ENCODE assay signal across 1 cellular context in the genomic region with DNA sequence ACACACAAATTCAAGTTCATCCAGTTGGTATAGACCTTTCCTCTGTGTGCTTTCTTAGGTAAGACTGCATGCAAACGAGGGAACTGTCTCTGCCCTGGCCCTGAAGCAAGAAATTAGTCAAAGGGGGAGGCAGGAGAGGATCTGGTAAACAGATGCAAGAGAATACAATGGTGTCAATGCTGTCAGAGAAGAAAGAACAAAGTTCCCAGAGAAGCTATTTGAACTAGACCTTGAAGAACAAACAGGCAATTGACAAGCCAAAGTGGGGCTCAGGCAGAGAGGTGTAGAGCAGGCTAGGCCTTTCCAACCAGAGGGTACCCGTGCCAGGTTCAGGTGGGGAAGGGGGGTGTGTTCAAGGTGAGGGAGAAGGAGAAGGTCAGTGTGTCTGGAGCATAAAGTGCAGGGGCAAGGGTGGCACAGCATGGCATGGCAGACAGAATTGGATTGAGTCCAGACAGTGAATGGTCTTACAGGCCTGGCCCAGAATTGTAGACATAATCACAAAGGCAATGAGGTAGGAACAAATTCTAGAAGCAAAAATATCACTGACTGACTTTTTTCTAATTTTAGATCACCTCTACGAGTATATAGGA.
TF ChIP-seq lines count a peak whose summit lies in the region.

No MANE protein-coding gene starts in this region.

TF ChIP-seq in H1, 55 proteins besides CTCF, POLR2A, EP300 and RAD21 (continued from another document):
- no peak for TF ChIP-seq SP4 (IDR thresholded peaks at IDR 0.05; ENCODE audit: low read length)
- TF ChIP-seq TBP (IDR thresholded peaks at IDR 0.05; ENCODE audit: low read depth, low read length): no peak
- TF ChIP-seq CEBPB (IDR thresholded peaks at IDR 0.05; ENCODE audit: low read depth, low read length): no peak
- no peak for TF ChIP-seq EGR1 (IDR thresholded peaks at IDR 0.05; ENCODE audit: borderline replicate concordance, low read depth, low read length)
- TF ChIP-seq PHF8 (conservative IDR thresholded peaks at IDR 0.05; ENCODE audit: low read depth, low read length): no peak
- TF ChIP-seq TEAD4 (IDR thresholded peaks at IDR 0.05; ENCODE audit: low read depth, low read length): no peak
- TF ChIP-seq GTF2F1 (IDR thresholded peaks at IDR 0.05; ENCODE audit: borderline replicate concordance, low read depth, low read length): no peak
- TF ChIP-seq, protein P1, sequence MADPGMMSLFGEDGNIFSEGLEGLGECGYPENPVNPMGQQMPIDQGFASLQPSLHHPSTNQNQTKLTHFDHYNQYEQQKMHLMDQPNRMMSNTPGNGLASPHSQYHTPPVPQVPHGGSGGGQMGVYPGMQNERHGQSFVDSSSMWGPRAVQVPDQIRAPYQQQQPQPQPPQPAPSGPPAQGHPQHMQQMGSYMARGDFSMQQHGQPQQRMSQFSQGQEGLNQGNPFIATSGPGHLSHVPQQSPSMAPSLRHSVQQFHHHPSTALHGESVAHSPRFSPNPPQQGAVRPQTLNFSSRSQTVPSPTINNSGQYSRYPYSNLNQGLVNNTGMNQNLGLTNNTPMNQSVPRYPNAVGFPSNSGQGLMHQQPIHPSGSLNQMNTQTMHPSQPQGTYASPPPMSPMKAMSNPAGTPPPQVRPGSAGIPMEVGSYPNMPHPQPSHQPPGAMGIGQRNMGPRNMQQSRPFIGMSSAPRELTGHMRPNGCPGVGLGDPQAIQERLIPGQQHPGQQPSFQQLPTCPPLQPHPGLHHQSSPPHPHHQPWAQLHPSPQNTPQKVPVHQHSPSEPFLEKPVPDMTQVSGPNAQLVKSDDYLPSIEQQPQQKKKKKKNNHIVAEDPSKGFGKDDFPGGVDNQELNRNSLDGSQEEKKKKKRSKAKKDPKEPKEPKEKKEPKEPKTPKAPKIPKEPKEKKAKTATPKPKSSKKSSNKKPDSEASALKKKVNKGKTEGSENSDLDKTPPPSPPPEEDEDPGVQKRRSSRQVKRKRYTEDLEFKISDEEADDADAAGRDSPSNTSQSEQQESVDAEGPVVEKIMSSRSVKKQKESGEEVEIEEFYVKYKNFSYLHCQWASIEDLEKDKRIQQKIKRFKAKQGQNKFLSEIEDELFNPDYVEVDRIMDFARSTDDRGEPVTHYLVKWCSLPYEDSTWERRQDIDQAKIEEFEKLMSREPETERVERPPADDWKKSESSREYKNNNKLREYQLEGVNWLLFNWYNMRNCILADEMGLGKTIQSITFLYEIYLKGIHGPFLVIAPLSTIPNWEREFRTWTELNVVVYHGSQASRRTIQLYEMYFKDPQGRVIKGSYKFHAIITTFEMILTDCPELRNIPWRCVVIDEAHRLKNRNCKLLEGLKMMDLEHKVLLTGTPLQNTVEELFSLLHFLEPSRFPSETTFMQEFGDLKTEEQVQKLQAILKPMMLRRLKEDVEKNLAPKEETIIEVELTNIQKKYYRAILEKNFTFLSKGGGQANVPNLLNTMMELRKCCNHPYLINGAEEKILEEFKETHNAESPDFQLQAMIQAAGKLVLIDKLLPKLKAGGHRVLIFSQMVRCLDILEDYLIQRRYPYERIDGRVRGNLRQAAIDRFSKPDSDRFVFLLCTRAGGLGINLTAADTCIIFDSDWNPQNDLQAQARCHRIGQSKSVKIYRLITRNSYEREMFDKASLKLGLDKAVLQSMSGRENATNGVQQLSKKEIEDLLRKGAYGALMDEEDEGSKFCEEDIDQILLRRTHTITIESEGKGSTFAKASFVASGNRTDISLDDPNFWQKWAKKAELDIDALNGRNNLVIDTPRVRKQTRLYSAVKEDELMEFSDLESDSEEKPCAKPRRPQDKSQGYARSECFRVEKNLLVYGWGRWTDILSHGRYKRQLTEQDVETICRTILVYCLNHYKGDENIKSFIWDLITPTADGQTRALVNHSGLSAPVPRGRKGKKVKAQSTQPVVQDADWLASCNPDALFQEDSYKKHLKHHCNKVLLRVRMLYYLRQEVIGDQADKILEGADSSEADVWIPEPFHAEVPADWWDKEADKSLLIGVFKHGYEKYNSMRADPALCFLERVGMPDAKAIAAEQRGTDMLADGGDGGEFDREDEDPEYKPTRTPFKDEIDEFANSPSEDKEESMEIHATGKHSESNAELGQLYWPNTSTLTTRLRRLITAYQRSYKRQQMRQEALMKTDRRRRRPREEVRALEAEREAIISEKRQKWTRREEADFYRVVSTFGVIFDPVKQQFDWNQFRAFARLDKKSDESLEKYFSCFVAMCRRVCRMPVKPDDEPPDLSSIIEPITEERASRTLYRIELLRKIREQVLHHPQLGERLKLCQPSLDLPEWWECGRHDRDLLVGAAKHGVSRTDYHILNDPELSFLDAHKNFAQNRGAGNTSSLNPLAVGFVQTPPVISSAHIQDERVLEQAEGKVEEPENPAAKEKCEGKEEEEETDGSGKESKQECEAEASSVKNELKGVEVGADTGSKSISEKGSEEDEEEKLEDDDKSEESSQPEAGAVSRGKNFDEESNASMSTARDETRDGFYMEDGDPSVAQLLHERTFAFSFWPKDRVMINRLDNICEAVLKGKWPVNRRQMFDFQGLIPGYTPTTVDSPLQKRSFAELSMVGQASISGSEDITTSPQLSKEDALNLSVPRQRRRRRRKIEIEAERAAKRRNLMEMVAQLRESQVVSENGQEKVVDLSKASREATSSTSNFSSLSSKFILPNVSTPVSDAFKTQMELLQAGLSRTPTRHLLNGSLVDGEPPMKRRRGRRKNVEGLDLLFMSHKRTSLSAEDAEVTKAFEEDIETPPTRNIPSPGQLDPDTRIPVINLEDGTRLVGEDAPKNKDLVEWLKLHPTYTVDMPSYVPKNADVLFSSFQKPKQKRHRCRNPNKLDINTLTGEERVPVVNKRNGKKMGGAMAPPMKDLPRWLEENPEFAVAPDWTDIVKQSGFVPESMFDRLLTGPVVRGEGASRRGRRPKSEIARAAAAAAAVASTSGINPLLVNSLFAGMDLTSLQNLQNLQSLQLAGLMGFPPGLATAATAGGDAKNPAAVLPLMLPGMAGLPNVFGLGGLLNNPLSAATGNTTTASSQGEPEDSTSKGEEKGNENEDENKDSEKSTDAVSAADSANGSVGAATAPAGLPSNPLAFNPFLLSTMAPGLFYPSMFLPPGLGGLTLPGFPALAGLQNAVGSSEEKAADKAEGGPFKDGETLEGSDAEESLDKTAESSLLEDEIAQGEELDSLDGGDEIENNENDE (IDR thresholded peaks at IDR 0.05; ENCODE audit: insufficient replicate concordance, low read length): no peak
- no peak for TF ChIP-seq FOSL1 (IDR thresholded peaks at IDR 0.05; ENCODE audit: insufficient read depth, low read depth, low read length)
- no peak for TF ChIP-seq RXRA (IDR thresholded peaks at IDR 0.05; ENCODE audit: insufficient read depth, low read depth, low read length)
- TF ChIP-seq KDM5A (IDR thresholded peaks at IDR 0.05; ENCODE audit: low read length): no peak
- TF ChIP-seq, protein P2, sequence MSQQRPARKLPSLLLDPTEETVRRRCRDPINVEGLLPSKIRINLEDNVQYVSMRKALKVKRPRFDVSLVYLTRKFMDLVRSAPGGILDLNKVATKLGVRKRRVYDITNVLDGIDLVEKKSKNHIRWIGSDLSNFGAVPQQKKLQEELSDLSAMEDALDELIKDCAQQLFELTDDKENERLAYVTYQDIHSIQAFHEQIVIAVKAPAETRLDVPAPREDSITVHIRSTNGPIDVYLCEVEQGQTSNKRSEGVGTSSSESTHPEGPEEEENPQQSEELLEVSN (IDR thresholded peaks at IDR 0.05): no peak
- no peak for TF ChIP-seq MAFK (IDR thresholded peaks at IDR 0.05; ENCODE audit: low read depth, low read length)
